Comparison of ENCODE assay signal across 11 cellular contexts in genomic region chr3:196726788-196727675, GRCh38. TPM values are rescaled to one million over a fixed set of nuclear protein-coding genes. Genes with fewer than 3 reads are reported as not detected.
DNase-seq lines count a peak whose midpoint lies in the region; ATAC-seq and TF ChIP-seq lines count a peak whose summit lies in the region.
"Had no signal": no experiment of that assay in that cellular context is flagged by ENCODE, and none has a peak within 500 bp of the region (broad histone marks: within the 10 kb centered on the region; RNA-seq: fewer than 3 reads in every experiment).

No MANE protein-coding gene starts in this region.

- H3K9me3 Mint-ChIP-seq in natural killer cell treated with Interleukin-12 subunit alpha and Interleukin-12 subunit beta and Interleukin-15 and Interleukin-18, amount 100 ng/mL, for 72 hours, result no peaks in the 10 kb centered on the region
- H3K9me3 Mint-ChIP-seq in progenitor cell of endocrine pancreas (ENCODE audit: low read depth), result no peaks in the 10 kb centered on the region

- no peaks in the 10 kb centered on the region for H3K27me3 Mint-ChIP-seq in natural killer cell treated with Interleukin-12 subunit alpha and Interleukin-12 subunit beta and Interleukin-15 and Interleukin-18, amount 100 ng/mL, for 72 hours
- no peaks in the 10 kb centered on the region for H3K27me3 Mint-ChIP-seq in progenitor cell of endocrine pancreas

- H3K4me3 Mint-ChIP-seq in natural killer cell treated with Interleukin-12 subunit alpha and Interleukin-12 subunit beta and Interleukin-15 and Interleukin-18, amount 100 ng/mL, for 72 hours, result no peak overlapping the region
- H3K4me3 Mint-ChIP-seq in progenitor cell of endocrine pancreas (ENCODE audit: low read depth), result no peak overlapping the region

- ATAC-seq in RWPE2 (ENCODE audit: low read depth), result peak; percentile 70; the same call in 2 of the 3 replicates
- ATAC-seq in natural killer cell treated with Interleukin-12 subunit alpha and Interleukin-12 subunit beta and Interleukin-15 and Interleukin-18, amount 100 ng/mL, for 72 hours, result peak; percentile 75 to 97
- no peak for ATAC-seq in GM18517 (IDR thresholded peaks at IDR 0.05; ENCODE audit: unreplicated experiment)
- ATAC-seq in HG03571 (IDR thresholded peaks at IDR 0.05; ENCODE audit: unreplicated experiment), result no peak

- peak overlapping the region; percentile 32 to 50 for H3K27ac Mint-ChIP-seq in natural killer cell treated with Interleukin-12 subunit alpha and Interleukin-12 subunit beta and Interleukin-15 and Interleukin-18, amount 100 ng/mL, for 72 hours
- no peak overlapping the region for H3K27ac Mint-ChIP-seq in progenitor cell of endocrine pancreas

- H3K9me3 ChIP-seq in RWPE2 (ENCODE audit: severe bottlenecking), result peaks cover 3% of the 10 kb centered on the region

- H3K4me3 ChIP-seq in GM12865 (ENCODE audit: low read depth, low read length) (no peak overlapping the region), RWPE2 (ENCODE audit: severe bottlenecking) (no peak overlapping the region), brain microvascular endothelial cell (ENCODE audit: low read depth, low read length) (no peak overlapping the region)

- no peak for TF ChIP-seq CTCF in GM12865 (IDR thresholded peaks at IDR 0.05; ENCODE audit: insufficient read depth, low read depth, low read length, missing control alignments)
- no peak for TF ChIP-seq CTCF in RWPE2 (IDR thresholded peaks at IDR 0.05; ENCODE audit: poor library complexity, severe bottlenecking)
- TF ChIP-seq CTCF in brain microvascular endothelial cell (IDR thresholded peaks at IDR 0.05; ENCODE audit: low read depth, low read length, missing control alignments), result no peak
- TF ChIP-seq CTCF in progenitor cell of endocrine pancreas (IDR thresholded peaks at IDR 0.05; ENCODE audit: unreplicated experiment), result no peak

- H3K27me3 ChIP-seq in RWPE2 (ENCODE audit: insufficient read depth, poor library complexity, severe bottlenecking) (no peaks in the 10 kb centered on the region), brain microvascular endothelial cell (replicated peaks) (no peaks in the 10 kb centered on the region)

- DNase-seq in GM12865 (ENCODE audit: low read depth) (peak; percentile 16), RWPE2 (ENCODE audit: low spot score) (no peak), brain microvascular endothelial cell (peak; percentile 66), GOT3 (lab: John Stamatoyannopoulos, UW) (no peak), progenitor cell of endocrine pancreas (ENCODE audit: low spot score, unreplicated experiment) (no peak)
- no peak for DNase-seq in natural killer cell treated with Interleukin-12 subunit alpha and Interleukin-12 subunit beta and Interleukin-15 and Interleukin-18, amount 100 ng/mL, for 72 hours (ENCODE audit: low spot score)
- DNase-seq: activated gamma-delta T cell treated with Interleukin-2 at 50 U/mL for 16 hours, KG1, NCI-H748 treated with DMSO at 0.1 percent for 48 hours had no signal

- H3K27ac ChIP-seq in RWPE2 (ENCODE audit: poor library complexity, severe bottlenecking) (peak overlapping the region; percentile 19), brain microvascular endothelial cell (peak overlapping the region; percentile 49)

- H3K36me3 Mint-ChIP-seq in natural killer cell treated with Interleukin-12 subunit alpha and Interleukin-12 subunit beta and Interleukin-15 and Interleukin-18, amount 100 ng/mL, for 72 hours, result peaks cover 12% of the 10 kb centered on the region
- peaks cover 17% of the 10 kb centered on the region for H3K36me3 Mint-ChIP-seq in progenitor cell of endocrine pancreas (ENCODE audit: insufficient read depth)

- H3K4me1 Mint-ChIP-seq in natural killer cell treated with Interleukin-12 subunit alpha and Interleukin-12 subunit beta and Interleukin-15 and Interleukin-18, amount 100 ng/mL, for 72 hours (ENCODE audit: low read depth in 2 of 2), result peaks cover 11 to 25% of the 10 kb centered on the region in 2 donors
- no peaks in the 10 kb centered on the region for H3K4me1 Mint-ChIP-seq in progenitor cell of endocrine pancreas (ENCODE audit: low read depth)

- in situ Hi-C loops in brain microvascular endothelial cell (cut with HindIII; ENCODE audit: low pct_ligation_motif_present, low sequenced_read_pairs), result no loop called here

- H3K36me3 ChIP-seq in RWPE2 (ENCODE audit: low read depth) (peaks cover 32% of the 10 kb centered on the region), brain microvascular endothelial cell (replicated peaks) (no peaks in the 10 kb centered on the region)

- peaks cover 9% of the 10 kb centered on the region for H3K4me1 ChIP-seq in RWPE2 (ENCODE audit: insufficient read depth, poor library complexity, severe bottlenecking)

RNA-seq across cellular contexts. Expression of gene PAK2, which starts 12.6 kb away (rescaled TPM):
- 10 to 100 TPM; 70.1 to 83.3 TPM for total RNA-seq in natural killer cell treated with Interleukin-12 subunit alpha and Interleukin-12 subunit beta and Interleukin-15 and Interleukin-18, amount 100 ng/mL, for 72 hours
- total RNA-seq in progenitor cell of endocrine pancreas, result 71.9 and 72.1 TPM in 2 replicates

RNA-seq across cellular contexts. Expression of gene PIGX, which starts 14.9 kb away (rescaled TPM):
- 10 to 100 TPM; 28.1 to 33.6 TPM for total RNA-seq in natural killer cell treated with Interleukin-12 subunit alpha and Interleukin-12 subunit beta and Interleukin-15 and Interleukin-18, amount 100 ng/mL, for 72 hours
- total RNA-seq in progenitor cell of endocrine pancreas, result 26.1 and 28.3 TPM in 2 replicates

RNA-seq across cellular contexts. Expression of gene CEP19, which starts 15.0 kb away (rescaled TPM):
- 1 to 10 TPM; 2.3 to 4.2 TPM for total RNA-seq in natural killer cell treated with Interleukin-12 subunit alpha and Interleukin-12 subunit beta and Interleukin-15 and Interleukin-18, amount 100 ng/mL, for 72 hours
- 2.3 and 2.5 TPM in 2 replicates for total RNA-seq in progenitor cell of endocrine pancreas

Comparison
In these comparisons a context has a peak if more than half of its experiments do, and no peak if none do; other contexts are left out.
1. DNase-seq: peak in GM12865 (single experiment) and brain microvascular endothelial cell (single experiment); none in RWPE2 (single experiment), natural killer cell treated with Interleukin-12 subunit alpha and Interleukin-12 subunit beta and Interleukin-15 and Interleukin-18, amount 100 ng/mL, for 72 hours (single experiment), GOT3 (single experiment) and progenitor cell of endocrine pancreas (single experiment).
2. ATAC-seq: peak in RWPE2 (single experiment) and natural killer cell treated with Interleukin-12 subunit alpha and Interleukin-12 subunit beta and Interleukin-15 and Interleukin-18, amount 100 ng/mL, for 72 hours (2 of 2); none in GM18517 (single experiment) and HG03571 (single experiment).